9 cellular contexts compared by ENCODE assay signal in genomic region chr18:58862404-58862803, GRCh38. TPM values are rescaled to one million over a fixed set of nuclear protein-coding genes. Genes with fewer than 3 reads are reported as not detected.
DNase-seq lines count a peak whose midpoint lies in the region; ATAC-seq and TF ChIP-seq lines count a peak whose summit lies in the region.
"Had no signal": no experiment of that assay in that cellular context is flagged by ENCODE, and none has a peak within 500 bp of the region (broad histone marks: within the 10 kb centered on the region; RNA-seq: fewer than 3 reads in every experiment).

No MANE protein-coding gene starts in this region.

- WGBS in gastroesophageal sphincter (ENCODE audit: low coverage in 1 of 2), 2 donors, result 75% methylated on average over 10 of the region's 10 CpGs; no CpG with 5 or more reads in 1 of the 2 donors

- peak overlapping the region; percentile 96 for H3K27ac ChIP-seq in SJSA1
- H3K27ac ChIP-seq in gastroesophageal sphincter, result peak overlapping the region; percentile 94 to 98 (median 94)
- peak overlapping the region in 20 of 21 experiments; percentile 91 to 100 (median 98) for H3K27ac ChIP-seq in skin epidermis
- H3K27ac ChIP-seq: 22Rv1 had no signal

- H3K27me3 ChIP-seq in SJSA1 (replicated peaks) (no peaks in the 10 kb centered on the region), gastroesophageal sphincter (no peaks in the 10 kb centered on the region)

- peak; percentile 41 for DNase-seq in DMS 273 (lab: John Stamatoyannopoulos, UW; ENCODE audit: unreplicated experiment)
- DNase-seq in DMS 273 treated with DMSO at 0.1 percent for 48 hours (lab: John Stamatoyannopoulos, UW), result no peak
- no peak for DNase-seq in SJSA1 (ENCODE audit: low read depth in 1 of 2, low spot score in 2 of 2)
- DNase-seq in CD1c-positive myeloid dendritic cell (ENCODE audit: extremely low spot score), result no peak
- DNase-seq in NCI-H1436 (lab: John Stamatoyannopoulos, UW), result no peak

- ATAC-seq in gastroesophageal sphincter (no peak), GM21529 (IDR thresholded peaks at IDR 0.05; ENCODE audit: unreplicated experiment) (no peak)

- H3K4me1 ChIP-seq in SJSA1 (replicated peaks), result peaks cover 77% of the 10 kb centered on the region
- peaks cover 0 to 88% (median 26%) of the 10 kb centered on the region in 3 donors for H3K4me1 ChIP-seq in gastroesophageal sphincter

- TF ChIP-seq CTCF in gastroesophageal sphincter (IDR thresholded peaks at IDR 0.05), result no peak

- no peak for TF ChIP-seq EP300 in gastroesophageal sphincter (IDR thresholded peaks at IDR 0.05)

- H3K36me3 ChIP-seq in SJSA1 (peaks cover 24% of the 10 kb centered on the region), gastroesophageal sphincter (peaks cover 0 to 4% of the 10 kb centered on the region in 2 donors)

- H3K9me3 ChIP-seq in SJSA1 (replicated peaks) (no peaks in the 10 kb centered on the region), gastroesophageal sphincter (no peaks in the 10 kb centered on the region)

- H3K4me3 ChIP-seq in SJSA1 (peak overlapping the region; percentile 52), gastroesophageal sphincter (peak overlapping the region; percentile 47 to 73), skin epidermis (peak overlapping the region in 6 of 7 experiments; percentile 7 to 51 (median 34))

- TF ChIP-seq POLR2A in gastroesophageal sphincter (IDR thresholded peaks at IDR 0.05), result no peak

RNA-seq across cellular contexts. Expression of gene ZNF532, which starts 2.3 kb away (rescaled TPM):
- 31.1 and 52.6 TPM in 2 replicates for total RNA-seq in SJSA1 (2014; rRNA removed; shearing (Covaris generic))
- total RNA-seq in gastroesophageal sphincter, result 100 to 1,000 TPM in 2 of 4 donors, 10 to 100 TPM in 2; 48.3 to 128 (median 96.2) TPM
